In genomic region chr1:26389604-26390247, GRCh38 we compare ENCODE assay signal across 1 cellular context.
TF ChIP-seq lines count a peak whose summit lies in the region.

No MANE protein-coding gene starts in this region.

TF ChIP-seq in H1, 55 proteins besides CTCF, POLR2A, EP300 and RAD21:
- TF ChIP-seq SP4 (IDR thresholded peaks at IDR 0.05; ENCODE audit: low read length) (no peak), ATF2 (IDR thresholded peaks at IDR 0.05; ENCODE audit: low read length) (no peak), MAX (IDR thresholded peaks at IDR 0.05) (no peak), SP1 (IDR thresholded peaks at IDR 0.05; ENCODE audit: low read depth, low read length) (no peak), YY1 (IDR thresholded peaks at IDR 0.05; ENCODE audit: low read depth, low read length) (no peak), RNF2 (IDR thresholded peaks at IDR 0.05; ENCODE audit: borderline replicate concordance, low read depth, low read length, missing control alignments, poor library complexity, severe bottlenecking) (no peak), JUN (IDR thresholded peaks at IDR 0.05; ENCODE audit: low read depth, low read length) (no peak), TAF1 (IDR thresholded peaks at IDR 0.05; ENCODE audit: low read depth, low read length) (no peak), BACH1 (IDR thresholded peaks at IDR 0.05; ENCODE audit: low read length) (no peak)
